In the genomic region with DNA sequence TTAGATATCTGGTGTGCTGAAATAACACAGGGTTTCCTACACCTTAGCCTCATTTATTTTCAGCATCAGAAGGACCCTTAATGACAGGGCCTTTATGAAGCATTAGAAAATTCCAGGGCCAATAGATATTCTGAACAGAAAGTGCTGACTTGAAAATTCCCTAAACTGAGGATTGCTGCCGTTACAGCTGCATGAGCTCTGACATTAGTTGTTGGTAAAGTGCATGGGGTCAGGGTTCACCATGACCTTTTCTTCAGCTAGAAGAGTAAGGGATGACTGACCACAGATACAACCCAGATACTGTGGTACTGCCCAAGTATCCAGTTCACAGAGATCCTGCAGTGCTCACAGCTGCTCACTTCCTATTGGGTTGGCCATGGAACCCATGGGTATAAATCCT, we compare ENCODE assay signal across 20 cellular contexts.
DNase-seq lines count a peak whose midpoint lies in the region; ATAC-seq and TF ChIP-seq lines count a peak whose summit lies in the region.
"Had no signal": no experiment of that assay in that cellular context is flagged by ENCODE, and none has a peak within 500 bp of the region (broad histone marks: within the 10 kb centered on the region; RNA-seq: fewer than 3 reads in every experiment).

No MANE protein-coding gene starts in this region.

- 28% methylated on average over 1 of the region's 1 CpG for WGBS in liver
- WGBS in adrenal gland, 4 donors: 46 to 70% (median 57%) methylated on average over 1 of the region's 1 CpG

- H3K36me3 ChIP-seq in liver (ENCODE audit: control insufficient read depth in 4 of 4, insufficient read depth in 3 of 4, low read depth in 1 of 4, low read length in 3 of 4) (no peaks in the 10 kb centered on the region), neural progenitor cell (no peaks in the 10 kb centered on the region), adrenal gland (replicated peaks in 1 of 2) (no peaks in the 10 kb centered on the region)
- H3K36me3 ChIP-seq: BE2C, BLaER1 had no signal

- H3K79me2 ChIP-seq in neural progenitor cell (ENCODE audit: low read depth): no peaks in the 10 kb centered on the region

- H2AFZ ChIP-seq in neural progenitor cell (replicated peaks): peak overlapping the region; percentile 68

- no peaks in the 10 kb centered on the region for H4K20me1 ChIP-seq in neural progenitor cell (ENCODE audit: low read depth)
- H4K20me1 ChIP-seq: BLaER1 had no signal

- TF ChIP-seq CTCF in WTC11 (IDR thresholded peaks at IDR 0.05) (no peak), liver (IDR thresholded peaks at IDR 0.05; ENCODE audit: low read depth, low read length, missing input control) (no peak), neural progenitor cell (IDR thresholded peaks at IDR 0.05) (no peak), adrenal gland (IDR thresholded peaks at IDR 0.05) (no peak)

- H3K36me3 Mint-ChIP-seq in WTC11: no peaks in the 10 kb centered on the region
- H3K36me3 Mint-ChIP-seq in neural progenitor cell: no peaks in the 10 kb centered on the region
- H3K36me3 Mint-ChIP-seq: CD14-positive monocyte; CD4-positive, alpha-beta memory T cell; CD4-positive, CD25-positive, alpha-beta regulatory T cell had no signal

- no peaks in the 10 kb centered on the region for H3F3A ChIP-seq in neural progenitor cell (ENCODE audit: low read depth)

- POLR2A ChIA-PET in WTC11 (lab: Charles Lee): no interaction called here

- peak overlapping the region in 2 of 3 donors; percentile 21 to 24 for H3K4me3 ChIP-seq in liver (ENCODE audit: low read depth in 1 of 3, low read length in 3 of 3)
- H3K4me3 ChIP-seq in neural progenitor cell: no peak overlapping the region
- no peak overlapping the region for H3K4me3 ChIP-seq in adrenal gland
- H3K4me3 ChIP-seq: BLaER1 had no signal

- intact Hi-C loops in adrenal gland (cut with DNase I): no loop called here

- H3K27ac ChIP-seq in liver (ENCODE audit: low read depth in 1 of 2, low read length in 2 of 2) (peak overlapping the region; percentile 66 to 69), neural progenitor cell (no peak overlapping the region), adrenal gland (no peak overlapping the region)
- H3K27ac ChIP-seq: BLaER1 had no signal

- TF ChIP-seq RAD21 in liver (IDR thresholded peaks at IDR 0.05): peak in 1 of 2 donors; percentile 40

- peaks cover 9% of the 10 kb centered on the region for H3K4me1 Mint-ChIP-seq in WTC11
- peaks cover 15% of the 10 kb centered on the region for H3K4me1 Mint-ChIP-seq in neural progenitor cell
- H3K4me1 Mint-ChIP-seq: CD14-positive monocyte; CD4-positive, alpha-beta memory T cell; CD4-positive, CD25-positive, alpha-beta regulatory T cell had no signal

- H3K4me3 Mint-ChIP-seq in WTC11: no peak overlapping the region
- H3K4me3 Mint-ChIP-seq in neural progenitor cell: no peak overlapping the region
- H3K4me3 Mint-ChIP-seq: CD14-positive monocyte; CD4-positive, alpha-beta memory T cell; CD4-positive, CD25-positive, alpha-beta regulatory T cell had no signal

- no peaks in the 10 kb centered on the region for H3K9me3 Mint-ChIP-seq in WTC11
- no peaks in the 10 kb centered on the region for H3K9me3 Mint-ChIP-seq in neural progenitor cell
- H3K9me3 Mint-ChIP-seq: CD14-positive monocyte; CD4-positive, CD25-positive, alpha-beta regulatory T cell had no signal

- H3K27me3 Mint-ChIP-seq in WTC11 (ENCODE audit: low read depth) (no peaks in the 10 kb centered on the region; the same call in 1 of the 2 replicates), neural progenitor cell (ENCODE audit: insufficient read depth, low read depth) (no peaks in the 10 kb centered on the region)
- H3K27me3 Mint-ChIP-seq: CD4-positive, alpha-beta memory T cell had no signal

- ATAC-seq in WTC11: peak; percentile 58
- ATAC-seq in left lobe of liver: peak; percentile 61

- CTCF ChIA-PET in WTC11 (lab: Charles Lee): no interaction called here

- H3K9me3 ChIP-seq in liver (ENCODE audit: control insufficient read depth in 4 of 4, low read length in 3 of 4): no peaks in the 10 kb centered on the region
- H3K9me3 ChIP-seq in neural progenitor cell (ENCODE audit: low read depth): no peaks in the 10 kb centered on the region
- H3K9me3 ChIP-seq in adrenal gland (replicated peaks in 1 of 3): no peaks in the 10 kb centered on the region
- H3K9me3 ChIP-seq: BE2C, BLaER1, Caco-2 had no signal

- no peak overlapping the region for H3K27ac Mint-ChIP-seq in WTC11
- H3K27ac Mint-ChIP-seq in neural progenitor cell: no peak overlapping the region
- H3K27ac Mint-ChIP-seq: CD14-positive monocyte; CD4-positive, alpha-beta memory T cell; CD4-positive, CD25-positive, alpha-beta regulatory T cell had no signal

- peak overlapping the region; percentile 21 to 67 for H3K9ac ChIP-seq in liver (ENCODE audit: low read depth in 1 of 2, low read length in 2 of 2)
- no peak overlapping the region for H3K9ac ChIP-seq in neural progenitor cell
- H3K9ac ChIP-seq: BLaER1 had no signal

- peak overlapping the region; percentile 23 for H3K4me2 ChIP-seq in neural progenitor cell
- H3K4me2 ChIP-seq: BLaER1 had no signal

- DNase-seq in WTC11 (ENCODE audit: low spot score): no peak
- no peak for DNase-seq in left lobe of liver (ENCODE audit: low spot score)
- no peak for DNase-seq in neural progenitor cell (ENCODE audit: low spot score)
- no peak for DNase-seq in islet precursor cell
- DNase-seq in SHP77 (lab: John Stamatoyannopoulos, UW): no peak
- no peak for DNase-seq in adrenal gland
- no peak for DNase-seq in dedifferentiated amniotic fluid mesenchymal stem cell (ENCODE audit: extremely low spot score)
- DNase-seq: 8988T; ACHN; BE2C; C1 segment of cervical spinal cord; Caco-2; Calu3; CD4-positive, alpha-beta memory T cell; CD4-positive, CD25-positive, alpha-beta regulatory T cell; DMS79 treated with DMSO at 0.1 percent for 48 hours; GF-D8 had no signal

- H3K27me3 ChIP-seq in liver (ENCODE audit: control insufficient read depth in 4 of 4, insufficient read depth in 4 of 4, low read length in 3 of 4): no peaks in the 10 kb centered on the region
- H3K27me3 ChIP-seq in neural progenitor cell: no peaks in the 10 kb centered on the region
- H3K27me3 ChIP-seq in adrenal gland: no peaks in the 10 kb centered on the region
- H3K27me3 ChIP-seq: BE2C, BLaER1 had no signal

- no peak for TF ChIP-seq POLR2A in adrenal gland (IDR thresholded peaks at IDR 0.05)

- H3K4me1 ChIP-seq in liver (ENCODE audit: control insufficient read depth in 4 of 4, insufficient read depth in 4 of 4, low read length in 3 of 4) (peaks cover 5 to 44% (median 35%) of the 10 kb centered on the region in 4 donors), neural progenitor cell (peaks cover 11% of the 10 kb centered on the region), adrenal gland (replicated peaks in 1 of 2) (no peaks in the 10 kb centered on the region)
- H3K4me1 ChIP-seq: BLaER1, Caco-2 had no signal

TF ChIP-seq in WTC11, 78 proteins besides CTCF, POLR2A, EP300 and RAD21 (continues in another document):
- TF ChIP-seq, protein P1, sequence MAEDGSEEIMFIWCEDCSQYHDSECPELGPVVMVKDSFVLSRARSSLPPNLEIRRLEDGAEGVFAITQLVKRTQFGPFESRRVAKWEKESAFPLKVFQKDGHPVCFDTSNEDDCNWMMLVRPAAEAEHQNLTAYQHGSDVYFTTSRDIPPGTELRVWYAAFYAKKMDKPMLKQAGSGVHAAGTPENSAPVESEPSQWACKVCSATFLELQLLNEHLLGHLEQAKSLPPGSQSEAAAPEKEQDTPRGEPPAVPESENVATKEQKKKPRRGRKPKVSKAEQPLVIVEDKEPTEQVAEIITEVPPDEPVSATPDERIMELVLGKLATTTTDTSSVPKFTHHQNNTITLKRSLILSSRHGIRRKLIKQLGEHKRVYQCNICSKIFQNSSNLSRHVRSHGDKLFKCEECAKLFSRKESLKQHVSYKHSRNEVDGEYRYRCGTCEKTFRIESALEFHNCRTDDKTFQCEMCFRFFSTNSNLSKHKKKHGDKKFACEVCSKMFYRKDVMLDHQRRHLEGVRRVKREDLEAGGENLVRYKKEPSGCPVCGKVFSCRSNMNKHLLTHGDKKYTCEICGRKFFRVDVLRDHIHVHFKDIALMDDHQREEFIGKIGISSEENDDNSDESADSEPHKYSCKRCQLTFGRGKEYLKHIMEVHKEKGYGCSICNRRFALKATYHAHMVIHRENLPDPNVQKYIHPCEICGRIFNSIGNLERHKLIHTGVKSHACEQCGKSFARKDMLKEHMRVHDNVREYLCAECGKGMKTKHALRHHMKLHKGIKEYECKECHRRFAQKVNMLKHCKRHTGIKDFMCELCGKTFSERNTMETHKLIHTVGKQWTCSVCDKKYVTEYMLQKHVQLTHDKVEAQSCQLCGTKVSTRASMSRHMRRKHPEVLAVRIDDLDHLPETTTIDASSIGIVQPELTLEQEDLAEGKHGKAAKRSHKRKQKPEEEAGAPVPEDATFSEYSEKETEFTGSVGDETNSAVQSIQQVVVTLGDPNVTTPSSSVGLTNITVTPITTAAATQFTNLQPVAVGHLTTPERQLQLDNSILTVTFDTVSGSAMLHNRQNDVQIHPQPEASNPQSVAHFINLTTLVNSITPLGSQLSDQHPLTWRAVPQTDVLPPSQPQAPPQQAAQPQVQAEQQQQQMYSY (CRISPR knock-in tag; IDR thresholded peaks at IDR 0.05): no peak

TF ChIP-seq in liver, 16 proteins besides CTCF, POLR2A, EP300 and RAD21:
- TF ChIP-seq TAF1 (conservative IDR thresholded peaks at IDR 0.05) (no peak), SP1 (IDR thresholded peaks at IDR 0.05) (peak; percentile 45), HNF4A (conservative IDR thresholded peaks at IDR 0.05) (peak; percentile 52 to 60), NR2F2 (IDR thresholded peaks at IDR 0.05) (peak; percentile 44), RXRA (IDR thresholded peaks at IDR 0.05) (peak; percentile 44 to 75)
- TF ChIP-seq, protein P2, sequence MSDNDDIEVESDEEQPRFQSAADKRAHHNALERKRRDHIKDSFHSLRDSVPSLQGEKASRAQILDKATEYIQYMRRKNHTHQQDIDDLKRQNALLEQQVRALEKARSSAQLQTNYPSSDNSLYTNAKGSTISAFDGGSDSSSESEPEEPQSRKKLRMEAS (IDR thresholded peaks at IDR 0.05): peak; percentile 12

Comparison
In these comparisons a context has a peak if more than half of its experiments do, and no peak if none do; other contexts are left out.
1. H3K27ac ChIP-seq: peak in liver (2 of 2); none in neural progenitor cell (single experiment) and adrenal gland (0 of 5).
2. H3K4me3 ChIP-seq: peak in liver (2 of 3); none in neural progenitor cell (single experiment) and adrenal gland (0 of 4).